20 cellular contexts compared by ENCODE assay signal in the genomic region with DNA sequence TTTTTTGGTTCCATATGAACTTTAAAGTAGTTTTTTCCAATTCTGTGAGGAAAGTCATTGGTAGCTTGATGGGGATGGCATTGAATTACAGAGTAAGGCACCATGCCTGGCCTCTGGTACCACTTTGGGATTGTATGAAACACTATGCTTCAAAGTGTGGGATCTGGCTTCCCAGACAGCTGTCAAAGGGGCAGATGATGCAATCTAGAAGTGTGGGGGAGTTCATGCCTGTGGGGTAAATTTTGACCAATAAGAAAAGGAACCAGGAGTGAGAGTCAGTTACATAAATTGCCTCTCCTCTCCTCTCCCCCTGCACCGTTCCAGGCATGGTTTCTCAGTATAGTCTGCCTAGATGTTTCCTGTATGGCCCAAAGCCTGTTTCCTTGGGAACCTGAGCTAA. TPM values are rescaled to one million over a fixed set of nuclear protein-coding genes. Genes with fewer than 3 reads are reported as not detected.
"Had no signal": no experiment of that assay in that cellular context is flagged by ENCODE, and none has a peak within 500 bp of the region (broad histone marks: within the 10 kb centered on the region; RNA-seq: fewer than 3 reads in every experiment).

No MANE protein-coding gene starts in this region.

RNA-seq across cellular contexts. Expression of gene SSX4B, which starts 13.9 kb away (rescaled TPM):
- total RNA-seq: gastrocnemius medialis; glomerular endothelial cell; kidney; left lung; lower leg skin; lung microvascular endothelial cell; mucosa of gallbladder; naive thymus-derived CD8-positive, alpha-beta T cell; occipital lobe; pancreas; posterior vena cava; pulmonary artery endothelial cell; suprapubic skin; transverse colon; upper lobe of right lung; uterus had no signal
- polyA plus RNA-seq: esophagus; naive thymus-derived CD8-positive, alpha-beta T cell; neural cell; pancreas; small intestine; thymus had no signal

RNA-seq across cellular contexts. Expression of gene SSX4, which starts 14.5 kb away (rescaled TPM):
- total RNA-seq: gastrocnemius medialis; glomerular endothelial cell; kidney; left lung; lower leg skin; lung microvascular endothelial cell; mucosa of gallbladder; naive thymus-derived CD8-positive, alpha-beta T cell; occipital lobe; pancreas; posterior vena cava; pulmonary artery endothelial cell; suprapubic skin; transverse colon; upper lobe of right lung; uterus had no signal
- polyA plus RNA-seq: esophagus; naive thymus-derived CD8-positive, alpha-beta T cell; neural cell; pancreas; small intestine had no signal

RNA-seq across cellular contexts. Expression of gene SSX3, which starts 41.3 kb away (rescaled TPM):
- total RNA-seq: gastrocnemius medialis; glomerular endothelial cell; kidney; left lung; lower leg skin; lung microvascular endothelial cell; mucosa of gallbladder; naive thymus-derived CD8-positive, alpha-beta T cell; occipital lobe; pancreas; posterior vena cava; pulmonary artery endothelial cell; suprapubic skin; transverse colon; upper lobe of right lung; uterus had no signal
- polyA plus RNA-seq: esophagus; naive thymus-derived CD8-positive, alpha-beta T cell; neural cell; pancreas; small intestine; thymus had no signal
